ENCODE assay signal across 8 cellular contexts in the genomic region with DNA sequence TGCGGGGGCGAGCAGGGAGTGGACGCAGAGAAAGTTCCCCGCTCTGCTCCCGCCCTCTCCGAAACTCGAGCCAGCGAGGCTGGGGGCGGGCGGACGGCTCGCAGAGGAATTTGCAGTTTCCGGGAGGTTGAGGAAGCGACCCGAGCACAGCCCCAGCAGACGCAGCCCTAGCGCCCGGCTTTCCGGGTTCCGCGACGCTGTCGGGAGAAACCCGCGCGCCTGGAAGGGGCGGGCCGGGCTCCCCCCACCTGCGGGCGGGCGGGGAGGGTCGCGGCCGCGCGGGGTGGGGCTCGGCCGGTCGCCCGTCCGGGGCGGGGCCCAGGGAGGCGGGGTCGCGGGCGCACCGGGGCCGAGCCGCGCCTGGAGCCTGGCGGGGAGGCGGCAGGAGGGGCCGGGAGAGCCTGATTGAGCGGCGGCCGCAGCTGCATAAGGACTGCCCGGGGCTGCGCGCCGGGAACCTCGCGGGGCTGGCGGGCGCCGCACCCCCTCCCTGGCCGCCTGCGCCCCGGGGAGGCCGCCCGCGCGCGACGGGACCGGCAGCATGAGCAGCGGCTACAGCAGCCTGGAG. TPM values are rescaled to one million over a fixed set of nuclear protein-coding genes. Genes with fewer than 3 reads are reported as not detected.
DNase-seq lines count a peak whose midpoint lies in the region; ATAC-seq and TF ChIP-seq lines count a peak whose summit lies in the region.

A gene with protein sequence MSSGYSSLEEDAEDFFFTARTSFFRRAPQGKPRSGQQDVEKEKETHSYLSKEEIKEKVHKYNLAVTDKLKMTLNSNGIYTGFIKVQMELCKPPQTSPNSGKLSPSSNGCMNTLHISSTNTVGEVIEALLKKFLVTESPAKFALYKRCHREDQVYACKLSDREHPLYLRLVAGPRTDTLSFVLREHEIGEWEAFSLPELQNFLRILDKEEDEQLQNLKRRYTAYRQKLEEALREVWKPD (plus strand): TSS at position 404 of the 568 bp plus-strand sequence. CDS start 138 bp downstream, at position 542.

- TF ChIP-seq CTCF in KMS-11 (conservative IDR thresholded peaks at IDR 0.05; ENCODE audit: low read depth, low read length) (no peak), adrenal gland (IDR thresholded peaks at IDR 0.05) (no peak)

- ATAC-seq in GM21576 (IDR thresholded peaks at IDR 0.05; ENCODE audit: unreplicated experiment) (peak; percentile 46), left ventricle myocardium superior (peak; percentile 87)

- peak within 1 kb of the TSS; percentile 79 for H3K4me3 ChIP-seq in KMS-11 (IDR thresholded peaks at IDR 0.05; ENCODE audit: insufficient read depth, low read depth, low read length)
- peak within 1 kb of the TSS; percentile 66 to 97 (median 94) for H3K4me3 ChIP-seq in adrenal gland

- WGBS in adrenal gland, 4 donors = 0 to 1% (median 0%) methylated on average over 3 to 76 of the region's 76 CpGs; no CpG with 5 or more reads in 1 of the 4 donors

- intact Hi-C loops in T-helper 1 cell treated with Interleukin-12 subunit alpha and Interleukin-12 subunit beta and Interleukin-4 antibody, amounts not matched to agents 30 ng/mL and 1 ng/mL, for 36 hours (cut with micrococcal nuclease) = loop anchor here (5.0 kb wide), 3 partner anchors 388 to 1692 kb away; partner anchors contain the start of genes HELB, KICS2 and RXYLT1
- intact Hi-C loops in adrenal gland (cut with DNase I) (loop anchor here (5.0 to 10.0 kb wide), 2 partner anchors 58 to 65 kb away; no protein-coding TSS in a partner anchor), left ventricle myocardium superior (cut with micrococcal nuclease) (loop anchor here (10.0 kb wide), 1 partner anchor 65 kb away; no protein-coding TSS in a partner anchor)

- peak within 1 kb of the TSS; percentile 72 for H2AFZ ChIP-seq in KMS-11 (ENCODE audit: low read depth)

- H3K27ac ChIP-seq in KMS-11 (peak within 1 kb of the TSS; percentile 78), adrenal gland (peak within 1 kb of the TSS; percentile 52 to 93 (median 86))

- TF ChIP-seq POLR2A in adrenal gland (IDR thresholded peaks at IDR 0.05) = peak; percentile 36 to 74

- H3K4me1 ChIP-seq in KMS-11 (ENCODE audit: low read depth, poor library complexity, severe bottlenecking) (peaks cover 30% of the 10 kb centered on the region), adrenal gland (replicated peaks in 1 of 2) (peaks cover 19 to 22% of the 10 kb centered on the region in 2 donors)

- H3K27me3 ChIP-seq in KMS-11 (ENCODE audit: insufficient read depth, low read depth) = no peaks in the 10 kb centered on the region
- no peaks in the 10 kb centered on the region for H3K27me3 ChIP-seq in adrenal gland

- DNase-seq in EL (peak; percentile 80), adrenal gland (peak; percentile 70 to 84 (median 76)), left ventricle myocardium superior (peak; percentile 88), renal cortical epithelial cell (ENCODE audit: low read depth) (no peak), DMS79 (lab: John Stamatoyannopoulos, UW) (no peak)

- no peaks in the 10 kb centered on the region for H3K9me3 ChIP-seq in adrenal gland (replicated peaks in 1 of 3)

- H3K36me3 ChIP-seq in KMS-11 (ENCODE audit: insufficient read depth) (no peaks in the 10 kb centered on the region), adrenal gland (replicated peaks in 1 of 2) (no peaks in the 10 kb centered on the region)

- peak within 1 kb of the TSS; percentile 77 for H3K9ac ChIP-seq in KMS-11

- H3K4me2 ChIP-seq in KMS-11 = peak within 1 kb of the TSS; percentile 66

- no peaks in the 10 kb centered on the region for H4K20me1 ChIP-seq in KMS-11 (ENCODE audit: insufficient read depth)

- peaks cover 45% of the 10 kb centered on the region for H3K79me2 ChIP-seq in KMS-11 (ENCODE audit: insufficient read depth, low read depth)

RNA-seq across cellular contexts. Expression of the gene that starts here (rescaled TPM):
- 72.8 and 74.4 TPM in 2 replicates for total RNA-seq in T-helper 1 cell treated with Interleukin-12 subunit alpha and Interleukin-12 subunit beta and Interleukin-4 antibody, amounts not matched to agents 30 ng/mL and 1 ng/mL, for 36 hours
- total RNA-seq in adrenal gland = 10 to 100 TPM; 34.9 to 75.8 (median 52.0) TPM
- 10 to 100 TPM; 21.7 to 40.1 (median 23.7) TPM for polyA plus RNA-seq in adrenal gland
- 143 TPM for total RNA-seq in left ventricle myocardium superior
- 16.0 and 29.7 TPM in 2 replicates for total RNA-seq in renal cortical epithelial cell

Comparison
In these comparisons a context has a peak if more than half of its experiments do, and no peak if none do; other contexts are left out.
1. DNase-seq: peak in EL (single experiment), adrenal gland (7 of 7) and left ventricle myocardium superior (single experiment); none in renal cortical epithelial cell (single experiment) and DMS79 (single experiment).